ENCODE assay signal across 27 cellular contexts in genomic region chr6:106794129-106794528, GRCh38.
"Had no signal": no experiment of that assay in that cellular context is flagged by ENCODE, and none has a peak within 500 bp of the region (broad histone marks: within the 10 kb centered on the region; RNA-seq: fewer than 3 reads in every experiment).

No MANE protein-coding gene starts in this region.

- H3K27ac ChIP-seq: colonic mucosa, epithelial cell of prostate, esophagus squamous epithelium, heart right ventricle, left lung, lower lobe of right lung had no signal

- H3K36me3 Mint-ChIP-seq: mesothelial cell of epicardium had no signal

- H3K27ac Mint-ChIP-seq: dendritic cell treated with granulocyte-macrophage colony-stimulating factor and Interleukin-4, amounts not matched to agents 40 ng/mL and 50 ng/mL, for 4 days; effector memory CD8-positive, alpha-beta T cell; endodermal cell; mesothelial cell of epicardium had no signal

- H3K36me3 ChIP-seq: colonic mucosa, esophagus squamous epithelium, gastrocnemius medialis, heart right ventricle, left lung, lower lobe of right lung had no signal

- H3K4me3 ChIP-seq: colonic mucosa, esophagus squamous epithelium, gastrocnemius medialis, heart right ventricle, left lung, lower lobe of right lung, mucosa of descending colon had no signal

- H3K4me3 Mint-ChIP-seq: dendritic cell treated with granulocyte-macrophage colony-stimulating factor and Interleukin-4, amounts not matched to agents 40 ng/mL and 50 ng/mL, for 4 days; effector memory CD8-positive, alpha-beta T cell; endodermal cell; mesothelial cell of epicardium had no signal

- H3K27me3 ChIP-seq: colonic mucosa, esophagus squamous epithelium, gastrocnemius medialis, left lung had no signal

- DNase-seq: colonic mucosa; cortex of kidney; effector CD8-positive, alpha-beta T cell; effector memory CD8-positive, alpha-beta T cell; endodermal cell; erythroblast; esophagus squamous epithelium; foreskin fibroblast; foreskin melanocyte; glutamatergic neuron; head of caudate nucleus; heart right ventricle; hippocampal formation; left cardiac atrium; left lung; left ventricle myocardium superior; lower lobe of right lung; mesenchymal stem cell; mucosa of descending colon had no signal

- FAIRE-seq: endometrium, islet of Langerhans, keratinocyte had no signal

- H3K9me3 Mint-ChIP-seq: dendritic cell treated with granulocyte-macrophage colony-stimulating factor and Interleukin-4, amounts not matched to agents 40 ng/mL and 50 ng/mL, for 4 days; effector memory CD8-positive, alpha-beta T cell; endodermal cell; mesothelial cell of epicardium had no signal

- H3K4me1 ChIP-seq: colonic mucosa, heart right ventricle, left lung, lower lobe of right lung had no signal

- ATAC-seq: effector memory CD8-positive, alpha-beta T cell; esophagus mucosa; heart right ventricle; left cardiac atrium; left lung; left ventricle myocardium superior; lower lobe of right lung; mucosa of descending colon had no signal

- H3K9me3 ChIP-seq: colonic mucosa, esophagus squamous epithelium, gastrocnemius medialis, heart right ventricle, left lung, lower lobe of right lung, mucosa of descending colon had no signal
